Comparison of ENCODE assay signal across 8 cellular contexts in genomic region chr9:128503415-128503825, GRCh38. TPM values are rescaled to one million over a fixed set of nuclear protein-coding genes. Genes with fewer than 3 reads are reported as not detected.
DNase-seq lines count a peak whose midpoint lies in the region; ATAC-seq and TF ChIP-seq lines count a peak whose summit lies in the region.
"Not testable (repeated sequence)": the region's sequence is repeated elsewhere in the genome, so short reads cannot be mapped to it uniquely, and the experiment has no call there.

No MANE protein-coding gene starts in this region.

- H3K9me3 ChIP-seq in PC-9 (ENCODE audit: insufficient read depth, low read depth): not testable (repeated sequence)

- POLR2A ChIA-PET in PC-9 (lab: Charles Lee; ENCODE audit: unreplicated experiment): interaction anchor here (0.7 kb wide), 1 partner anchor 8 kb away, joined by 3 read pairs; no protein-coding TSS in a partner anchor

- peak overlapping the region; percentile 93 for H3K4me3 Mint-ChIP-seq in activated CD8-positive, alpha-beta memory T cell treated with anti-CD3 and anti-CD28 coated beads, Interleukin-2, amount 10 ng/mL, durations not matched to agents 7 days and 5 days
- H3K4me3 Mint-ChIP-seq in brain (peak overlapping the region; percentile 96 to 100 (median 99)), nephron progenitor cell (peak overlapping the region; percentile 100)
- H3K4me3 Mint-ChIP-seq in stimulated activated naive CD8-positive, alpha-beta T cell treated with anti-CD3 and anti-CD28 coated beads, Interleukin-15, Interleukin-2, amounts not matched to agents 100 ng/mL and 50 ng/mL, for 24 hours: peak overlapping the region; percentile 94

- not testable (repeated sequence) for H3K27ac ChIP-seq in PC-9, foreskin keratinocyte

- peaks cover 28% of the 10 kb centered on the region for H3K79me2 ChIP-seq in PC-9 (ENCODE audit: low read depth)

- H3K9me3 Mint-ChIP-seq in activated CD8-positive, alpha-beta memory T cell treated with anti-CD3 and anti-CD28 coated beads, Interleukin-2, amount 10 ng/mL, durations not matched to agents 7 days and 5 days (ENCODE audit: low read depth); brain; nephron progenitor cell; stimulated activated naive CD8-positive, alpha-beta T cell treated with anti-CD3 and anti-CD28 coated beads, Interleukin-15, Interleukin-2, amounts not matched to agents 100 ng/mL and 50 ng/mL, for 24 hours: not testable (repeated sequence)

- DNase-seq in AG09309 (ENCODE audit: low read depth) (peak; percentile 67), GM04503 (ENCODE audit: low read depth) (peak; percentile 75), PC-9 (peak in 1 of 2 experiments; percentile 6), foreskin keratinocyte (peak; percentile 13 to 37)
- DNase-seq in activated CD8-positive, alpha-beta memory T cell treated with anti-CD3 and anti-CD28 coated beads, Interleukin-2, amount 10 ng/mL, durations not matched to agents 7 days and 5 days; nephron progenitor cell: not testable (repeated sequence)

- H3K27me3 ChIP-seq in PC-9 (ENCODE audit: insufficient read depth, low read depth); foreskin keratinocyte: not testable (repeated sequence)

- BruUV-seq in PC-9 (replicated peaks; lab: Mats Ljungman, UMichigan): not testable (repeated sequence)

- ATAC-seq in activated CD8-positive, alpha-beta memory T cell treated with anti-CD3 and anti-CD28 coated beads, Interleukin-2, amount 10 ng/mL, durations not matched to agents 7 days and 5 days; foreskin keratinocyte: not testable (repeated sequence)

- not testable (repeated sequence) for H4K20me1 ChIP-seq in PC-9 (ENCODE audit: insufficient read depth)

- CTCF ChIA-PET in PC-9 (lab: Charles Lee); activated CD8-positive, alpha-beta memory T cell treated with anti-CD3 and anti-CD28 coated beads, Interleukin-2, amount 10 ng/mL, durations not matched to agents 7 days and 5 days (lab: Charles Lee): not testable (repeated sequence)

- peak overlapping the region; percentile 91 for H3K4me2 ChIP-seq in PC-9

- H3K27me3 Mint-ChIP-seq in activated CD8-positive, alpha-beta memory T cell treated with anti-CD3 and anti-CD28 coated beads, Interleukin-2, amount 10 ng/mL, durations not matched to agents 7 days and 5 days; brain; nephron progenitor cell (ENCODE audit: low read depth, poor library complexity); stimulated activated naive CD8-positive, alpha-beta T cell treated with anti-CD3 and anti-CD28 coated beads, Interleukin-15, Interleukin-2, amounts not matched to agents 100 ng/mL and 50 ng/mL, for 24 hours: not testable (repeated sequence)

- H3K9me2 ChIP-seq in PC-9 (ENCODE audit: insufficient read depth): not testable (repeated sequence)

- H3K4me1 ChIP-seq in PC-9 (replicated peaks; ENCODE audit: insufficient read depth): peaks cover 17% of the 10 kb centered on the region
- peaks cover 11% of the 10 kb centered on the region for H3K4me1 ChIP-seq in foreskin keratinocyte

- intact Hi-C loops in PC-9 (cut with micrococcal nuclease; ENCODE audit: unreplicated experiment): not testable (repeated sequence)

- peak overlapping the region; percentile 93 for H2AFZ ChIP-seq in PC-9

- H3K36me3 ChIP-seq in PC-9 (ENCODE audit: low read depth): not testable (repeated sequence)

- not testable (repeated sequence) for H3K4me3 ChIP-seq in AG09309 (ENCODE audit: control insufficient read depth, low read depth, low read length)
- H3K4me3 ChIP-seq in PC-9: peak overlapping the region; percentile 94; the same call in 1 of the 2 replicates

- peaks cover 28% of the 10 kb centered on the region for H3K4me1 Mint-ChIP-seq in activated CD8-positive, alpha-beta memory T cell treated with anti-CD3 and anti-CD28 coated beads, Interleukin-2, amount 10 ng/mL, durations not matched to agents 7 days and 5 days
- peaks cover 30% of the 10 kb centered on the region for H3K4me1 Mint-ChIP-seq in brain
- peaks cover 28% of the 10 kb centered on the region for H3K4me1 Mint-ChIP-seq in nephron progenitor cell
- H3K4me1 Mint-ChIP-seq in stimulated activated naive CD8-positive, alpha-beta T cell treated with anti-CD3 and anti-CD28 coated beads, Interleukin-15, Interleukin-2, amounts not matched to agents 100 ng/mL and 50 ng/mL, for 24 hours (ENCODE audit: low read depth): peaks cover 23% of the 10 kb centered on the region

- peaks cover 15% of the 10 kb centered on the region; the same call in 1 of the 2 replicates for H3F3A ChIP-seq in PC-9 (ENCODE audit: insufficient read depth, low read depth)

- TF ChIP-seq CTCF in AG09309 (IDR thresholded peaks at IDR 0.05; ENCODE audit: control insufficient read depth, insufficient read depth, low read depth, low read length, missing control alignments); PC-9 (conservative IDR thresholded peaks at IDR 0.05); brain (conservative IDR thresholded peaks at IDR 0.05); foreskin keratinocyte (conservative IDR thresholded peaks at IDR 0.05); nephron progenitor cell (IDR thresholded peaks at IDR 0.05): not testable (repeated sequence)

- peak overlapping the region; percentile 73 for H3K27ac Mint-ChIP-seq in activated CD8-positive, alpha-beta memory T cell treated with anti-CD3 and anti-CD28 coated beads, Interleukin-2, amount 10 ng/mL, durations not matched to agents 7 days and 5 days
- H3K27ac Mint-ChIP-seq in brain: peak overlapping the region in 4 of 5 experiments; percentile 73 to 96 (median 88)
- not testable (repeated sequence) for H3K27ac Mint-ChIP-seq in nephron progenitor cell; stimulated activated naive CD8-positive, alpha-beta T cell treated with anti-CD3 and anti-CD28 coated beads, Interleukin-15, Interleukin-2, amounts not matched to agents 100 ng/mL and 50 ng/mL, for 24 hours

- peaks cover 26% of the 10 kb centered on the region for H3K36me3 Mint-ChIP-seq in activated CD8-positive, alpha-beta memory T cell treated with anti-CD3 and anti-CD28 coated beads, Interleukin-2, amount 10 ng/mL, durations not matched to agents 7 days and 5 days
- H3K36me3 Mint-ChIP-seq in brain (peaks cover 15% of the 10 kb centered on the region), nephron progenitor cell (ENCODE audit: low read depth) (peaks cover 27% of the 10 kb centered on the region)
- H3K36me3 Mint-ChIP-seq in stimulated activated naive CD8-positive, alpha-beta T cell treated with anti-CD3 and anti-CD28 coated beads, Interleukin-15, Interleukin-2, amounts not matched to agents 100 ng/mL and 50 ng/mL, for 24 hours (ENCODE audit: low read depth): peaks cover 28% of the 10 kb centered on the region

RNA-seq across cellular contexts. Expression of gene GLE1, which starts 1.1 kb away (rescaled TPM):
- total RNA-seq in PC-9 (2021): 67.2 and 74.2 TPM in 2 replicates
- 10 to 100 TPM; 51.0 to 55.7 TPM for total RNA-seq in activated CD8-positive, alpha-beta memory T cell treated with anti-CD3 and anti-CD28 coated beads, Interleukin-2, amount 10 ng/mL, durations not matched to agents 7 days and 5 days
- polyA plus RNA-seq in brain (ENCODE audit: insufficient read depth, low read depth, low replicate concordance): 51.0 TPM
- total RNA-seq in foreskin keratinocyte: 33.5 and 36.6 TPM in 2 replicates
- 16.4 and 19.6 TPM in 2 replicates for polyA plus RNA-seq in foreskin keratinocyte

RNA-seq across cellular contexts. Expression of gene ODF2, which starts 47.6 kb away (rescaled TPM):
- total RNA-seq in PC-9 (2021) (49.4 and 58.2 TPM in 2 replicates), foreskin keratinocyte (37.1 and 40.0 TPM in 2 replicates)
- 10 to 100 TPM; 71.8 to 82.7 TPM for total RNA-seq in activated CD8-positive, alpha-beta memory T cell treated with anti-CD3 and anti-CD28 coated beads, Interleukin-2, amount 10 ng/mL, durations not matched to agents 7 days and 5 days
- polyA plus RNA-seq in brain (ENCODE audit: insufficient read depth, low read depth, low replicate concordance) (74.2 TPM), foreskin keratinocyte (18.2 and 20.2 TPM in 2 replicates)

RNA-seq across cellular contexts. Expression of gene SPTAN1, which starts 49.0 kb away (rescaled TPM):
- 214 and 239 TPM in 2 replicates for total RNA-seq in PC-9 (2021)
- total RNA-seq in activated CD8-positive, alpha-beta memory T cell treated with anti-CD3 and anti-CD28 coated beads, Interleukin-2, amount 10 ng/mL, durations not matched to agents 7 days and 5 days: 100 to 1,000 TPM; 275 to 315 TPM
- polyA plus RNA-seq in brain (ENCODE audit: insufficient read depth, low read depth, low replicate concordance): 822 TPM
- total RNA-seq in foreskin keratinocyte: 128 and 131 TPM in 2 replicates
- polyA plus RNA-seq in foreskin keratinocyte: 87.3 and 89.6 TPM in 2 replicates
